24 cellular contexts compared by ENCODE assay signal in genomic region chr11:125274309-125274708, GRCh38.
"Had no signal": no experiment of that assay in that cellular context is flagged by ENCODE, and none has a peak within 500 bp of the region (broad histone marks: within the 10 kb centered on the region; RNA-seq: fewer than 3 reads in every experiment).

No MANE protein-coding gene starts in this region.

- ATAC-seq: mucosa of descending colon; naive thymus-derived CD4-positive, alpha-beta T cell; natural killer cell treated with Interleukin-12 subunit alpha and Interleukin-12 subunit beta and Interleukin-15 and Interleukin-18, amount 100 ng/mL, for 72 hours; right cardiac atrium; sciatic nerve; stimulated activated naive B cell treated with anti-CD40 and anti-IgM and Interleukin-4, amounts not matched to agents 10 μg/mL and 1 μg/mL and 100 μg/mL, for 72 hours; stimulated activated naive CD8-positive, alpha-beta T cell treated with anti-CD3 and anti-CD28 coated beads, Interleukin-15, Interleukin-2, amounts not matched to agents 100 U/mL and 50 U/mL, for 24 hours had no signal

- H2AFZ ChIP-seq: hepatocyte had no signal

- H3K4me2 ChIP-seq: hepatocyte had no signal

- H3K27ac ChIP-seq: hepatocyte, left ventricle myocardium inferior, ovary, skin epidermis, stomach, suprapubic skin, thoracic aorta, tibial nerve, uterus had no signal

- H3K9me3 ChIP-seq: left ventricle myocardium inferior, mucosa of descending colon, ovary, stomach, suprapubic skin, thoracic aorta, tibial nerve, uterus had no signal

- H3K27me3 ChIP-seq: hepatocyte, ovary, stomach, suprapubic skin, tibial nerve, uterus had no signal

- H3K4me1 ChIP-seq: left ventricle myocardium inferior, suprapubic skin, uterus had no signal

- DNase-seq: islet precursor cell; left ventricle myocardium inferior; midbrain; mucosa of descending colon; naive thymus-derived CD4-positive, alpha-beta T cell; ovary; retina; right cardiac atrium; stimulated activated CD4-positive, alpha-beta T cell treated with anti-CD3 and anti-CD28 coated beads, Interleukin-12 subunit alpha, Interleukin-12 subunit beta, amount 100 ng/mL, for 4 hours; stimulated activated CD4-positive, alpha-beta T cell treated with anti-CD3 and anti-CD28 coated beads, Interleukin-15, amount 100 ng/mL, for 24 hours; stimulated activated CD4-positive, alpha-beta T cell treated with anti-CD3 and anti-CD28 coated beads, Interleukin-2, amount 100 ng/mL, for 24 hours; stimulated activated CD4-positive, alpha-beta T cell treated with anti-CD3 and anti-CD28 coated beads, Interleukin-4, amount 100 ng/mL, for 1 hour; stimulated activated naive B cell treated with anti-CD40 and anti-IgM and Interleukin-4, amounts not matched to agents 10 μg/mL and 1 μg/mL and 100 μg/mL, for 72 hours; stimulated activated naive CD8-positive, alpha-beta T cell treated with anti-CD3 and anti-CD28 coated beads, Interleukin-15, Interleukin-2, amounts not matched to agents 100 U/mL and 50 U/mL, for 24 hours; stomach; uterus had no signal

- H3K4me3 ChIP-seq: hepatocyte, left ventricle myocardium inferior, lung, mucosa of descending colon, ovary, skin epidermis, stomach, suprapubic skin, thoracic aorta, tibial nerve, uterus had no signal

- H3K36me3 ChIP-seq: left ventricle myocardium inferior, ovary, stomach, suprapubic skin, thoracic aorta, tibial nerve, uterus had no signal

- H3K79me2 ChIP-seq: hepatocyte had no signal
